1 cellular context compared by ENCODE assay signal in the genomic region with DNA sequence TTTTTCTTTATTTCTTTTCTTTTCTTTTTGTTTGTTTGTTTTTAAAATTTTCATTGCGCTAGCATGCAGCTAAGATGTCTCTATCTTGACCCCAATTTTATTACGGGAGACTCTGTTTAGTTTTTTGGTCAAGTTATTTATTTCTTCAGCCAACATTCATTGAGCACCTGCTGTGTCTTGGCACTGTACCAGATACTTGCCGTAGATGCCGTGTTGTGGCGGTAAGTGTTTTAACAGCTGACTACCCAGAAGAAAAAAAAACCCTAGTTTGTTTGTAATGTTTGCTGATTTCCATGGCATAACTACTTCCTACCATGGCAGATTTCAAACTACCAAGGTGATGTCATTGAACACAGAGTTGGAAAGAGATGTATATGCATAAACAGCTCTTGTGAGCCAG.
A peak's percentile ranks its signal among the peaks of the same experiment; 100 is the strongest.
TF ChIP-seq lines count a peak whose summit lies in the region.

No MANE protein-coding gene starts in this region.

TF ChIP-seq in HEK293, 187 proteins besides CTCF, POLR2A, EP300 and RAD21 (continued from another document and continues in another):
- TF ChIP-seq PRDM6 (tag by site-specific recombination; IDR thresholded peaks at IDR 0.05) (peak; percentile 100), ZNF677 (tag by site-specific recombination; IDR thresholded peaks at IDR 0.05) (no peak), KLF10 (tag by site-specific recombination; IDR thresholded peaks at IDR 0.05) (peak; percentile 90), ZNF350 (tag by site-specific recombination; IDR thresholded peaks at IDR 0.05) (no peak), ZNF558 (tag by site-specific recombination; IDR thresholded peaks at IDR 0.05) (peak; percentile 84; the same call in 1 of the 2 replicates), GLIS1 (tag by site-specific recombination; IDR thresholded peaks at IDR 0.05) (peak; percentile 46), ZBTB44 (tag by site-specific recombination; IDR thresholded peaks at IDR 0.05) (peak; percentile 93), ZNF768 (tag by site-specific recombination; IDR thresholded peaks at IDR 0.05) (no peak), ZNF843 (tag by site-specific recombination; IDR thresholded peaks at IDR 0.05) (peak; percentile 99), ZBTB8A (tag by site-specific recombination; IDR thresholded peaks at IDR 0.05) (peak; percentile 66), ZEB2 (tag by site-specific recombination; IDR thresholded peaks at IDR 0.05) (peak; percentile 67; the same call in 1 of the 2 replicates), SP7 (tag by site-specific recombination; IDR thresholded peaks at IDR 0.05) (peak; percentile 85), GLI4 (tag by site-specific recombination; IDR thresholded peaks at IDR 0.05) (no peak), HOXD13 (CRISPR knock-in tag; IDR thresholded peaks at IDR 0.05; ENCODE audit: borderline replicate concordance) (peak; percentile 80; the same call in 1 of the 2 replicates), ZNF114 (tag by site-specific recombination; IDR thresholded peaks at IDR 0.05) (no peak), KLF7 (tag by site-specific recombination; IDR thresholded peaks at IDR 0.05; ENCODE audit: borderline replicate concordance) (peak; percentile 80; the same call in 1 of the 2 replicates), ZBTB49 (tag by site-specific recombination; IDR thresholded peaks at IDR 0.05; ENCODE audit: low read depth) (peak; percentile 53; the same call in 1 of the 2 replicates), ZNF600 (tag by site-specific recombination; IDR thresholded peaks at IDR 0.05) (peak; percentile 83; the same call in 1 of the 2 replicates), ZNF394 (tag by site-specific recombination; IDR thresholded peaks at IDR 0.05; ENCODE audit: borderline replicate concordance) (peak; percentile 43), ZNF596 (tag by site-specific recombination; IDR thresholded peaks at IDR 0.05) (peak; percentile 41; the same call in 1 of the 2 replicates), SCRT2 (tag by site-specific recombination; IDR thresholded peaks at IDR 0.05) (peak; percentile 36; the same call in 1 of the 2 replicates), ZNF266 (tag by site-specific recombination; IDR thresholded peaks at IDR 0.05; ENCODE audit: low read depth) (no peak), ZNF132 (tag by site-specific recombination; IDR thresholded peaks at IDR 0.05; ENCODE audit: borderline replicate concordance) (no peak), OSR2 (tag by site-specific recombination; IDR thresholded peaks at IDR 0.05) (peak; percentile 96), ZSCAN30 (tag by site-specific recombination; IDR thresholded peaks at IDR 0.05) (peak; percentile 82; the same call in 1 of the 2 replicates), ZNF792 (tag by site-specific recombination; IDR thresholded peaks at IDR 0.05) (peak; percentile 72), ZNF362 (tag by site-specific recombination; IDR thresholded peaks at IDR 0.05) (peak; percentile 80)
- TF ChIP-seq, protein P1, sequence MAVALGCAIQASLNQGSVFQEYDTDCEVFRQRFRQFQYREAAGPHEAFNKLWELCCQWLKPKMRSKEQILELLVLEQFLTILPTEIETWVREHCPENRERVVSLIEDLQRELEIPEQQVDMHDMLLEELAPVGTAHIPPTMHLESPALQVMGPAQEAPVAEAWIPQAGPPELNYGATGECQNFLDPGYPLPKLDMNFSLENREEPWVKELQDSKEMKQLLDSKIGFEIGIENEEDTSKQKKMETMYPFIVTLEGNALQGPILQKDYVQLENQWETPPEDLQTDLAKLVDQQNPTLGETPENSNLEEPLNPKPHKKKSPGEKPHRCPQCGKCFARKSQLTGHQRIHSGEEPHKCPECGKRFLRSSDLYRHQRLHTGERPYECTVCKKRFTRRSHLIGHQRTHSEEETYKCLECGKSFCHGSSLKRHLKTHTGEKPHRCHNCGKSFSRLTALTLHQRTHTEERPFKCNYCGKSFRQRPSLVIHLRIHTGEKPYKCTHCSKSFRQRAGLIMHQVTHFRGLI (tag by site-specific recombination; IDR thresholded peaks at IDR 0.05), result peak; percentile 74; the same call in 1 of the 2 replicates
- TF ChIP-seq, protein P2, sequence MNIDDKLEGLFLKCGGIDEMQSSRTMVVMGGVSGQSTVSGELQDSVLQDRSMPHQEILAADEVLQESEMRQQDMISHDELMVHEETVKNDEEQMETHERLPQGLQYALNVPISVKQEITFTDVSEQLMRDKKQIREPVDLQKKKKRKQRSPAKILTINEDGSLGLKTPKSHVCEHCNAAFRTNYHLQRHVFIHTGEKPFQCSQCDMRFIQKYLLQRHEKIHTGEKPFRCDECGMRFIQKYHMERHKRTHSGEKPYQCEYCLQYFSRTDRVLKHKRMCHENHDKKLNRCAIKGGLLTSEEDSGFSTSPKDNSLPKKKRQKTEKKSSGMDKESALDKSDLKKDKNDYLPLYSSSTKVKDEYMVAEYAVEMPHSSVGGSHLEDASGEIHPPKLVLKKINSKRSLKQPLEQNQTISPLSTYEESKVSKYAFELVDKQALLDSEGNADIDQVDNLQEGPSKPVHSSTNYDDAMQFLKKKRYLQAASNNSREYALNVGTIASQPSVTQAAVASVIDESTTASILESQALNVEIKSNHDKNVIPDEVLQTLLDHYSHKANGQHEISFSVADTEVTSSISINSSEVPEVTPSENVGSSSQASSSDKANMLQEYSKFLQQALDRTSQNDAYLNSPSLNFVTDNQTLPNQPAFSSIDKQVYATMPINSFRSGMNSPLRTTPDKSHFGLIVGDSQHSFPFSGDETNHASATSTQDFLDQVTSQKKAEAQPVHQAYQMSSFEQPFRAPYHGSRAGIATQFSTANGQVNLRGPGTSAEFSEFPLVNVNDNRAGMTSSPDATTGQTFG (tag by site-specific recombination; IDR thresholded peaks at IDR 0.05; ENCODE audit: borderline replicate concordance), result peak; percentile 69; the same call in 1 of the 2 replicates
- TF ChIP-seq, protein P3, sequence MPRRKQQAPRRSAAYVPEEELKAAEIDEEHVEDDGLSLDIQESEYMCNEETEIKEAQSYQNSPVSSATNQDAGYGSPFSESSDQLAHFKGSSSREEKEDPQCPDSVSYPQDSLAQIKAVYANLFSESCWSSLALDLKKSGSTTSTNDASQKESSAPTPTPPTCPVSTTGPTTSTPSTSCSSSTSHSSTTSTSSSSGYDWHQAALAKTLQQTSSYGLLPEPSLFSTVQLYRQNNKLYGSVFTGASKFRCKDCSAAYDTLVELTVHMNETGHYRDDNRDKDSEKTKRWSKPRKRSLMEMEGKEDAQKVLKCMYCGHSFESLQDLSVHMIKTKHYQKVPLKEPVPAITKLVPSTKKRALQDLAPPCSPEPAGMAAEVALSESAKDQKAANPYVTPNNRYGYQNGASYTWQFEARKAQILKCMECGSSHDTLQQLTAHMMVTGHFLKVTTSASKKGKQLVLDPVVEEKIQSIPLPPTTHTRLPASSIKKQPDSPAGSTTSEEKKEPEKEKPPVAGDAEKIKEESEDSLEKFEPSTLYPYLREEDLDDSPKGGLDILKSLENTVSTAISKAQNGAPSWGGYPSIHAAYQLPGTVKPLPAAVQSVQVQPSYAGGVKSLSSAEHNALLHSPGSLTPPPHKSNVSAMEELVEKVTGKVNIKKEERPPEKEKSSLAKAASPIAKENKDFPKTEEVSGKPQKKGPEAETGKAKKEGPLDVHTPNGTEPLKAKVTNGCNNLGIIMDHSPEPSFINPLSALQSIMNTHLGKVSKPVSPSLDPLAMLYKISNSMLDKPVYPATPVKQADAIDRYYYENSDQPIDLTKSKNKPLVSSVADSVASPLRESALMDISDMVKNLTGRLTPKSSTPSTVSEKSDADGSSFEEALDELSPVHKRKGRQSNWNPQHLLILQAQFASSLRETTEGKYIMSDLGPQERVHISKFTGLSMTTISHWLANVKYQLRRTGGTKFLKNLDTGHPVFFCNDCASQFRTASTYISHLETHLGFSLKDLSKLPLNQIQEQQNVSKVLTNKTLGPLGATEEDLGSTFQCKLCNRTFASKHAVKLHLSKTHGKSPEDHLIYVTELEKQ (tag by site-specific recombination; IDR thresholded peaks at IDR 0.05; ENCODE audit: borderline replicate concordance), result peak; percentile 68
- TF ChIP-seq, protein P4, sequence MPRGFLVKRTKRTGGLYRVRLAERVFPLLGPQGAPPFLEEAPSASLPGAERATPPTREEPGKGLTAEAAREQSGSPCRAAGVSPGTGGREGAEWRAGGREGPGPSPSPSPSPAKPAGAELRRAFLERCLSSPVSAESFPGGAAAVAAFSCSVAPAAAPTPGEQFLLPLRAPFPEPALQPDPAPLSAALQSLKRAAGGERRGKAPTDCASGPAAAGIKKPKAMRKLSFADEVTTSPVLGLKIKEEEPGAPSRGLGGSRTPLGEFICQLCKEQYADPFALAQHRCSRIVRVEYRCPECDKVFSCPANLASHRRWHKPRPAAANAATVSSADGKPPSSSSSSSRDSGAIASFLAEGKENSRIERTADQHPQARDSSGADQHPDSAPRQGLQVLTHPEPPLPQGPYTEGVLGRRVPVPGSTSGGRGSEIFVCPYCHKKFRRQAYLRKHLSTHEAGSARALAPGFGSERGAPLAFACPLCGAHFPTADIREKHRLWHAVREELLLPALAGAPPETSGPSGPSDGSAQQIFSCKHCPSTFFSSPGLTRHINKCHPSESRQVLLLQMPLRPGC (tag by site-specific recombination; IDR thresholded peaks at IDR 0.05), result peak; percentile 88
- TF ChIP-seq, protein P5, sequence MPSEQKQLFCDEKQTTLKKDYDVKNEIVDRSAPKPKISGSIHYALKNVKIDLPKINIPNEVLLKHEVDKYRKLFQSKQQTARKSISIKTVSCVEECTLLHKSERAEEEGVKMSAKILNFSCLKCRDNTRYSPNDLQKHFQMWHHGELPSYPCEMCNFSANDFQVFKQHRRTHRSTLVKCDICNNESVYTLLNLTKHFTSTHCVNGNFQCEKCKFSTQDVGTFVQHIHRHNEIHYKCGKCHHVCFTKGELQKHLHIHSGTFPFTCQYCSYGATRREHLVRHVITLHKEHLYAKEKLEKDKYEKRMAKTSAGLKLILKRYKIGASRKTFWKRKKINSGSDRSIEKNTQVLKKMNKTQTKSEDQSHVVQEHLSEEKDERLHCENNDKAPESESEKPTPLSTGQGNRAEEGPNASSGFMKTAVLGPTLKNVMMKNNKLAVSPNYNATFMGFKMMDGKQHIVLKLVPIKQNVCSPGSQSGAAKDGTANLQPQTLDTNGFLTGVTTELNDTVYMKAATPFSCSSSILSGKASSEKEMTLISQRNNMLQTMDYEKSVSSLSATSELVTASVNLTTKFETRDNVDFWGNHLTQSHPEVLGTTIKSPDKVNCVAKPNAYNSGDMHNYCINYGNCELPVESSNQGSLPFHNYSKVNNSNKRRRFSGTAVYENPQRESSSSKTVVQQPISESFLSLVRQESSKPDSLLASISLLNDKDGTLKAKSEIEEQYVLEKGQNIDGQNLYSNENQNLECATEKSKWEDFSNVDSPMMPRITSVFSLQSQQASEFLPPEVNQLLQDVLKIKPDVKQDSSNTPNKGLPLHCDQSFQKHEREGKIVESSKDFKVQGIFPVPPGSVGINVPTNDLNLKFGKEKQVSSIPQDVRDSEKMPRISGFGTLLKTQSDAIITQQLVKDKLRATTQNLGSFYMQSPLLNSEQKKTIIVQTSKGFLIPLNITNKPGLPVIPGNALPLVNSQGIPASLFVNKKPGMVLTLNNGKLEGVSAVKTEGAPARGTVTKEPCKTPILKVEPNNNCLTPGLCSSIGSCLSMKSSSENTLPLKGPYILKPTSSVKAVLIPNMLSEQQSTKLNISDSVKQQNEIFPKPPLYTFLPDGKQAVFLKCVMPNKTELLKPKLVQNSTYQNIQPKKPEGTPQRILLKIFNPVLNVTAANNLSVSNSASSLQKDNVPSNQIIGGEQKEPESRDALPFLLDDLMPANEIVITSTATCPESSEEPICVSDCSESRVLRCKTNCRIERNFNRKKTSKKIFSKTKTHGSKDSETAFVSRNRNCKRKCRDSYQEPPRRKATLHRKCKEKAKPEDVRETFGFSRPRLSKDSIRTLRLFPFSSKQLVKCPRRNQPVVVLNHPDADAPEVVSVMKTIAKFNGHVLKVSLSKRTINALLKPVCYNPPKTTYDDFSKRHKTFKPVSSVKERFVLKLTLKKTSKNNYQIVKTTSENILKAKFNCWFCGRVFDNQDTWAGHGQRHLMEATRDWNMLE (tag by site-specific recombination; conservative IDR thresholded peaks at IDR 0.05; ENCODE audit: low read depth), result peak; percentile 36; the same call in 1 of the 2 replicates
